ENCODE assay signal across 21 cellular contexts in genomic region chr4:165478260-165478659, GRCh38.
"Had no signal": no experiment of that assay in that cellular context is flagged by ENCODE, and none has a peak within 500 bp of the region (broad histone marks: within the 10 kb centered on the region; RNA-seq: fewer than 3 reads in every experiment).

No MANE protein-coding gene starts in this region.

- H2AFZ ChIP-seq: hepatocyte had no signal

- H3K27me3 ChIP-seq: hepatocyte, ovary, right atrium auricular region, right lobe of liver, suprapubic skin, tibial artery, uterus had no signal

- H3K9me3 ChIP-seq: ovary, right atrium auricular region, right lobe of liver, thoracic aorta, tibial artery, uterus had no signal

- H3K4me3 ChIP-seq: hepatocyte, left ventricle myocardium inferior, lung, mucosa of descending colon, ovary, right atrium auricular region, right lobe of liver, suprapubic skin, thoracic aorta, tibial artery, uterus had no signal

- H3K4me1 ChIP-seq: left ventricle myocardium inferior, right atrium auricular region, right lobe of liver, uterus had no signal

- H3K79me2 ChIP-seq: hepatocyte had no signal

- H3K4me2 ChIP-seq: hepatocyte had no signal

- H3K27ac ChIP-seq: hepatocyte, left ventricle myocardium inferior, ovary, right atrium auricular region, right lobe of liver, suprapubic skin, thoracic aorta, tibial artery, uterus had no signal

- H3K36me3 ChIP-seq: left ventricle myocardium inferior, ovary, right atrium auricular region, right lobe of liver, suprapubic skin, thoracic aorta, uterus had no signal

- ATAC-seq: mucosa of descending colon; naive thymus-derived CD4-positive, alpha-beta T cell; natural killer cell treated with Interleukin-12 subunit alpha and Interleukin-12 subunit beta and Interleukin-15 and Interleukin-18, amount 100 ng/mL, for 72 hours; right lobe of liver; stimulated activated effector memory CD8-positive, alpha-beta T cell treated with anti-CD3 and anti-CD28 coated beads, Interleukin-12 subunit alpha, Interleukin-12 subunit beta, amount 100 ng/mL, for 72 hours had no signal

- DNase-seq: islet precursor cell; left ventricle myocardium inferior; mesendoderm; midbrain; mucosa of descending colon; naive thymus-derived CD4-positive, alpha-beta T cell; ovary; right lobe of liver; stimulated activated CD4-positive, alpha-beta T cell treated with anti-CD3 and anti-CD28 coated beads, Interleukin-12 subunit alpha, Interleukin-12 subunit beta, amount 100 ng/mL, for 4 hours; stimulated activated CD4-positive, alpha-beta T cell treated with anti-CD3 and anti-CD28 coated beads, Interleukin-15, amount 100 ng/mL, for 24 hours; stimulated activated CD4-positive, alpha-beta T cell treated with anti-CD3 and anti-CD28 coated beads, Interleukin-4, amount 100 ng/mL, for 24 hours; stimulated activated naive CD4-positive, alpha-beta T cell; tibial artery; uterus had no signal
